ENCODE assay signal across 24 cellular contexts in the genomic region with DNA sequence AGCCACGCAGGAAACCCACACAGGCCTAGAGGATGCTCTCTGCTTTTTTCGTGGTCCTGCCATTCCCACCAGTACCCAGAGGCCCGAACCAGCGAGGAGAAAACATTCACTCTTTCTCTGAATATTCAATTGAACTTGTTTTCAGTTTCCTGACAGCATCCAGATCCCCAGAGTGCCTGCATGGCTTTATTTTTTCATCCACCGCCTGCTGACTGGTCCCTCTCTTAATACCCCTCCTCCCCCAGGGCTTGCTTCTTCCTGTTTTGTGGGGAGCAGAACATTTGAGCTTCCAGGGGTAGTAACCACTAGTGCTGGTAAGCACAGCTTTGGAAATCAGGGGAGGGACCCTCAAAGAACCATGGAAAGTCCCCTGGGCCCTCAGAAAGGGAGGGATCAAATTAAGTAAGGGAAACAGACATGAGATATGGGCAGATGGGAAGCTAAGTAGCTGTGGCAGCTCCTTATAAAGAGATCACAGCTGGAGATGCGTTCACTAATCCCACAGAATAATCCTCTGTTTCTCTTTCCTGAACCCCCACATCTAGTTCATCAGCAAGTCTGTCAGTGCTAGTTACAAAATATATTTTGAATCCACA. TPM values are rescaled to one million over a fixed set of nuclear protein-coding genes. Genes with fewer than 3 reads are reported as not detected.
DNase-seq lines count a peak whose midpoint lies in the region; FAIRE-seq and TF ChIP-seq lines count a peak whose summit lies in the region.
"Had no signal": no experiment of that assay in that cellular context is flagged by ENCODE, and none has a peak within 500 bp of the region (broad histone marks: within the 10 kb centered on the region; RNA-seq: fewer than 3 reads in every experiment).

No MANE protein-coding gene starts in this region.

- H3K36me3 Mint-ChIP-seq in endodermal cell (ENCODE audit: low read depth): no peaks in the 10 kb centered on the region
- H3K36me3 Mint-ChIP-seq: CD8-positive, alpha-beta T cell; naive B cell; stimulated activated naive B cell treated with anti-CD40 and anti-IgM and Interleukin-4, amounts not matched to agents 10 μg/mL and 1 μg/mL and 100 μg/mL, for 72 hours had no signal

- H4K20me1 ChIP-seq in osteoblast (ENCODE audit: insufficient read depth, low read length): no peaks in the 10 kb centered on the region

- 58 to 69% methylated on average over 5 to 6 of the region's 6 CpGs for WGBS in endodermal cell (ENCODE audit: insufficient coverage in 1 of 2, insufficient read length in 1 of 2), 2 experiments

- peaks cover 2% of the 10 kb centered on the region for H3K27me3 Mint-ChIP-seq in endodermal cell (ENCODE audit: insufficient read depth)
- H3K27me3 Mint-ChIP-seq: stimulated activated naive B cell treated with anti-CD40 and anti-IgM and Interleukin-4, amounts not matched to agents 10 μg/mL and 1 μg/mL and 100 μg/mL, for 72 hours had no signal

- no peaks in the 10 kb centered on the region for H3K4me1 ChIP-seq in endodermal cell (ENCODE audit: control insufficient read depth, insufficient read depth, low read length)
- H3K4me1 ChIP-seq in osteoblast (ENCODE audit: insufficient read depth, low read length): peaks cover 13% of the 10 kb centered on the region

- peaks cover 9% of the 10 kb centered on the region for H3K9me3 ChIP-seq in endodermal cell (ENCODE audit: control insufficient read depth, low read length)
- no peaks in the 10 kb centered on the region for H3K9me3 ChIP-seq in osteoblast (ENCODE audit: low read depth, low read length)

- peak overlapping the region; percentile 71 for H2AFZ ChIP-seq in osteoblast (ENCODE audit: low read length)

- peak; percentile 26 for DNase-seq in D721Med (ENCODE audit: insufficient read length, low spot score)
- DNase-seq in NCI-H524 treated with DMSO at 0.1 percent for 48 hours (lab: John Stamatoyannopoulos, UW): peak; percentile 92
- DNase-seq in endodermal cell: peak; percentile 55
- no peak for DNase-seq in osteoblast (ENCODE audit: insufficient read length, low spot score, missing footprints)
- DNase-seq in NCI-H1694 (lab: John Stamatoyannopoulos, UW): no peak
- no peak for DNase-seq in NCI-H345 treated with DMSO at 0.1 percent for 48 hours (lab: John Stamatoyannopoulos, UW; ENCODE audit: unreplicated experiment)
- no peak for DNase-seq in COLO829 (ENCODE audit: low spot score)
- no peak for DNase-seq in cerebellum (ENCODE audit: low spot score)
- DNase-seq: activated CD4-positive, alpha-beta T cell treated with anti-CD3 and anti-CD28 coated beads, Interleukin-2, amount 50 U/mL, for 48 hours; activated naive CD4-positive, alpha-beta T cell treated with Interleukin-2 at 50 U/mL for 16 hours; CD8-positive, alpha-beta T cell; cortex of kidney; DND-41; MM.1S; naive B cell; NCI-H1694 treated with DMSO at 0.1 percent for 48 hours; stimulated activated CD4-positive, alpha-beta T cell treated with anti-CD3 and anti-CD28 coated beads, Interleukin-15, amount 100 ng/mL, for 24 hours; stimulated activated naive B cell treated with anti-CD40 and anti-IgM and Interleukin-4, amounts not matched to agents 10 μg/mL and 1 μg/mL and 100 μg/mL, for 72 hours; trophoblast cell had no signal

- no peaks in the 10 kb centered on the region for H3K36me3 ChIP-seq in endodermal cell (ENCODE audit: control insufficient read depth, insufficient read depth, low read length)
- no peaks in the 10 kb centered on the region for H3K36me3 ChIP-seq in osteoblast (ENCODE audit: insufficient read depth, low read length)

- peak; percentile 88 for FAIRE-seq in D721Med (lab: Jason Lieb, UNC)
- FAIRE-seq: frontal cortex had no signal

- H3K79me2 ChIP-seq in osteoblast (ENCODE audit: insufficient read depth, low read length): no peaks in the 10 kb centered on the region

- H3K4me1 Mint-ChIP-seq in endodermal cell: peaks cover 21% of the 10 kb centered on the region
- H3K4me1 Mint-ChIP-seq: naive B cell; stimulated activated naive B cell treated with anti-CD40 and anti-IgM and Interleukin-4, amounts not matched to agents 10 μg/mL and 1 μg/mL and 100 μg/mL, for 72 hours had no signal

- H3K27me3 ChIP-seq in endodermal cell (ENCODE audit: control insufficient read depth, insufficient read depth, low read length, poor library complexity, severe bottlenecking) (no peaks in the 10 kb centered on the region), osteoblast (ENCODE audit: insufficient read depth, low read length) (no peaks in the 10 kb centered on the region)

- H3K9me3 Mint-ChIP-seq in endodermal cell: no peaks in the 10 kb centered on the region

- peak overlapping the region; percentile 79 for H3K27ac ChIP-seq in endodermal cell (ENCODE audit: low read depth, low read length)
- no peak overlapping the region for H3K27ac ChIP-seq in osteoblast (ENCODE audit: low read depth, low read length)

- no peak overlapping the region for H3K4me3 Mint-ChIP-seq in endodermal cell
- H3K4me3 Mint-ChIP-seq: CD8-positive, alpha-beta T cell; naive B cell; stimulated activated naive B cell treated with anti-CD40 and anti-IgM and Interleukin-4, amounts not matched to agents 10 μg/mL and 1 μg/mL and 100 μg/mL, for 72 hours had no signal

- H3K4me3 ChIP-seq in endodermal cell (ENCODE audit: low read length): no peak overlapping the region
- H3K4me3 ChIP-seq in osteoblast (ENCODE audit: insufficient read depth, low read length): no peak overlapping the region

- no peak for TF ChIP-seq CTCF in D721Med (IDR thresholded peaks at IDR 0.05; ENCODE audit: insufficient read depth, missing control alignments)
- no peak for TF ChIP-seq CTCF in endodermal cell (conservative IDR thresholded peaks at IDR 0.05)
- TF ChIP-seq CTCF in osteoblast (IDR thresholded peaks at IDR 0.05; ENCODE audit: extremely low read depth, low read depth, low read length): no peak

- no peak overlapping the region for H3K9ac ChIP-seq in endodermal cell (ENCODE audit: extremely low read depth, low read length, poor library complexity, severe bottlenecking)

- H3K4me2 ChIP-seq in osteoblast (ENCODE audit: insufficient read depth, low read length): no peak overlapping the region

- no peak overlapping the region for H3K27ac Mint-ChIP-seq in endodermal cell
- H3K27ac Mint-ChIP-seq: CD8-positive, alpha-beta T cell; stimulated activated naive B cell treated with anti-CD40 and anti-IgM and Interleukin-4, amounts not matched to agents 10 μg/mL and 1 μg/mL and 100 μg/mL, for 72 hours had no signal

RNA-seq across cellular contexts. Expression of a gene that starts 26.7 kb away (rescaled TPM):
- total RNA-seq in endodermal cell (1 to 10 TPM in 1 of 2 donors, not detected in 1; 1.2 TPM), osteoblast (0.29 and 1.1 TPM in 2 replicates), cerebellum (171 TPM)
- polyA plus RNA-seq in endodermal cell (2013, experiment 1 of 2): 6.4 TPM
- 7.5 TPM for polyA plus RNA-seq in endodermal cell (2013, experiment 2 of 2)
- total RNA-seq: CD8-positive, alpha-beta T cell; NCI-H460; pulmonary artery endothelial cell; Right ventricle myocardium inferior had no signal
- polyA plus RNA-seq: liver had no signal

Comparison
In these comparisons a context has a peak if more than half of its experiments do, and no peak if none do; other contexts are left out.
1. DNase-seq: peak in D721Med (single experiment), NCI-H524 treated with DMSO at 0.1 percent for 48 hours (single experiment) and endodermal cell (single experiment); none in osteoblast (single experiment), NCI-H1694 (single experiment), NCI-H345 treated with DMSO at 0.1 percent for 48 hours (single experiment), COLO829 (single experiment) and cerebellum (single experiment).
2. RNA of a gene that starts 26.7 kb away (total RNA-seq): 171 TPM in cerebellum (single experiment); 1.2 TPM in endodermal cell and 0.29 to 1.1 TPM in osteoblast; every median in the first group is over 10 times any median in the second.